ENCODE assay signal across 8 cellular contexts in genomic region chr19:10505583-10506229, GRCh38. TPM values are rescaled to one million over a fixed set of nuclear protein-coding genes. Genes with fewer than 3 reads are reported as not detected.
A peak's percentile ranks its signal among the peaks of the same experiment; 100 is the strongest.
DNase-seq lines count a peak whose midpoint lies in the region; ATAC-seq and TF ChIP-seq lines count a peak whose summit lies in the region.

No MANE protein-coding gene starts in this region.

- peak; percentile 80 for TF ChIP-seq CTCF in AG10803 (conservative IDR thresholded peaks at IDR 0.05; ENCODE audit: low read length)

- intact Hi-C loops in cardiac septum (cut with DNase I): loop anchor here (2.0 to 10.0 kb wide), 2 partner anchors 67 to 139 kb away; no protein-coding TSS in a partner anchor

- ATAC-seq in HG03159 (IDR thresholded peaks at IDR 0.05; ENCODE audit: unreplicated experiment) (no peak), GM19452 (IDR thresholded peaks at IDR 0.05; ENCODE audit: unreplicated experiment) (no peak)

- no peak overlapping the region for H3K4me3 ChIP-seq in AG10803 (ENCODE audit: low read length)

- DNase-seq in AG10803 (ENCODE audit: low read depth) (peak; percentile 61), HCEC 1CT (peak; percentile 60), SK-N-DZ (ENCODE audit: low spot score) (peak; percentile 51), cardiac septum (ENCODE audit: low spot score) (peak; percentile 89), retina (peak; percentile 63)
- peak; percentile 85 for DNase-seq in activated naive CD4-positive, alpha-beta T cell treated with Interleukin-2 at 50 U/mL for 16 hours

RNA-seq across cellular contexts. Expression of gene KEAP1, which starts 2.5 kb away (rescaled TPM):
- 65.3 and 70.2 TPM in 2 replicates for polyA plus RNA-seq in SK-N-DZ (2014; cell fraction: cytosol; rRNA removed)
- 36.0 and 39.7 TPM in 2 replicates for polyA plus RNA-seq in SK-N-DZ (2014; cell fraction: nucleus; rRNA removed)
- 66.7 TPM for total RNA-seq in cardiac septum

RNA-seq across cellular contexts. Expression of gene S1PR5, which starts 11.5 kb away (rescaled TPM):
- not detected in 2 replicates for polyA plus RNA-seq in SK-N-DZ (2014; cell fraction: cytosol; rRNA removed)
- not detected in 2 replicates for polyA plus RNA-seq in SK-N-DZ (2014; cell fraction: nucleus; rRNA removed)
- total RNA-seq in cardiac septum: 0.75 TPM

RNA-seq across cellular contexts. Expression of gene ATG4D, which starts 38.0 kb away (rescaled TPM):
- 38.7 and 51.2 TPM in 2 replicates for polyA plus RNA-seq in SK-N-DZ (2014; cell fraction: cytosol; rRNA removed)
- polyA plus RNA-seq in SK-N-DZ (2014; cell fraction: nucleus; rRNA removed): 31.9 and 55.9 TPM in 2 replicates
- total RNA-seq in cardiac septum: 47.6 TPM
